In the genomic region with DNA sequence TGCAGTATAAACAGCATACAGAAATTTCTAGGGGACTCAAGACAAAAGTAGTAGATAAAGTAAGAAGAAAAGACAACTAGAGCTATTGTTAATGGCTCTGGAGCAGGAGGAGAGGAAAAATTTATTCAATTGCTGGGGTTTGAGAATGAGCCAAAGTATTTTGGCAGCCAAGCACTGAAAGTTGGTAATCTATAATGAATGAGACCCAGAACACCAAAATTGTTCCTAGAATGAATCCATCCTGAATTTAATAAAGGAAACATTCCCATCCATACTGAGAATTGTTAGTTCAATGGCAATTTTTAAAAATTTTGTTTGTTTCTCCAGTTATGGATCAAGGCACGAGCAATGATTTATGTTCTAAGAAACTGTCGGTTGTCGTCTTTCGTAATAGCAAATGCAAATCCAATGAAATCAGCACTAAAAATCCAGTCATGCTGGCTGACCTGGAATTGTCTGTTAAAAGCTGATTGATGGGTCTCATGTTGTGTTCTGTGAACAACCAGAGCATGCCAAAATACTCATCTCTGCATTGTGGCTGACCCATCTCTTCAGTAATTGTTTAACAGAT, we compare ENCODE assay signal across 18 cellular contexts.
DNase-seq lines count a peak whose midpoint lies in the region; ATAC-seq, FAIRE-seq and TF ChIP-seq lines count a peak whose summit lies in the region.
"Had no signal": no experiment of that assay in that cellular context is flagged by ENCODE, and none has a peak within 500 bp of the region (broad histone marks: within the 10 kb centered on the region; RNA-seq: fewer than 3 reads in every experiment).

No MANE protein-coding gene starts in this region.

- DNase-seq in RWPE1 (ENCODE audit: low spot score) (peak; percentile 18), caudate nucleus (lab: John Stamatoyannopoulos, UW) (no peak), left lobe of liver (ENCODE audit: low spot score) (no peak), superior temporal gyrus (ENCODE audit: extremely low spot score) (peak; percentile 36), NCI-H1105 treated with DMSO at 0.1 percent for 48 hours (lab: John Stamatoyannopoulos, UW) (no peak), urothelium cell line (ENCODE audit: low spot score) (no peak), activated gamma-delta T cell (lab: John Stamatoyannopoulos, UW) (no peak)
- DNase-seq: activated CD4-positive, alpha-beta T cell treated with anti-CD3 and anti-CD28 coated beads, Interleukin-2, amount 10 ng/mL, durations not matched to agents 24 days and 14 days; activated T-cell treated with anti-CD3 and anti-CD28 coated beads, Interleukin-2, amount 50 U/mL, for 1 hour; endodermal cell; NCI-H69; PC-9; upper lobe of left lung had no signal

- POLR2A ChIA-PET in RWPE1 (lab: Yijun Ruan, JAX; ENCODE audit: low non-redundant PET) = no interaction called here

- no peak for TF ChIP-seq CTCF in RWPE1 (conservative IDR thresholded peaks at IDR 0.05; ENCODE audit: low read depth)

- peak; percentile 52 for ATAC-seq in left lobe of liver
- ATAC-seq in HG02610 (IDR thresholded peaks at IDR 0.05; ENCODE audit: unreplicated experiment) = no peak
- ATAC-seq: activated naive CD4-positive, alpha-beta T cell treated with anti-CD3 and anti-CD28 coated beads, Interleukin-2, amount 50 U/mL, for 72 hours had no signal

- no peak for FAIRE-seq in urothelium cell line (lab: Jason Lieb, UNC)
- FAIRE-seq: keratinocyte, TTC549 had no signal

- no peak overlapping the region for H3K27ac ChIP-seq in RWPE1
- H3K27ac ChIP-seq in caudate nucleus (ENCODE audit: low read depth, low read length) = peak overlapping the region; percentile 65
- H3K27ac ChIP-seq: C4-2B, PC-9, upper lobe of left lung had no signal

- CTCF ChIA-PET in RWPE1 (lab: Yijun Ruan, JAX) = interaction anchor here (0.5 to 0.9 kb wide), 3 partner anchors 61 to 294 kb away, joined by 3 read pairs; no protein-coding TSS in a partner anchor

Comparison
In these comparisons a context has a peak if more than half of its experiments do, and no peak if none do; other contexts are left out.
1. DNase-seq: peak in RWPE1 (single experiment) and superior temporal gyrus (single experiment); none in caudate nucleus (0 of 61), left lobe of liver (single experiment), NCI-H1105 treated with DMSO at 0.1 percent for 48 hours (single experiment), urothelium cell line (single experiment) and activated gamma-delta T cell (single experiment).